1 cellular context compared by ENCODE assay signal in genomic region chr5:159091596-159091995, GRCh38.
TF ChIP-seq lines count a peak whose summit lies in the region.

No MANE protein-coding gene starts in this region.

TF ChIP-seq in GM12878, 131 proteins besides CTCF, POLR2A, EP300 and RAD21 (continued from another document):
- no peak for TF ChIP-seq MLLT1 (IDR thresholded peaks at IDR 0.05)
- TF ChIP-seq FOXK2 (IDR thresholded peaks at IDR 0.05), result no peak
- no peak for TF ChIP-seq CREB1 (IDR thresholded peaks at IDR 0.05; ENCODE audit: low read depth)
- no peak for TF ChIP-seq ESRRA (IDR thresholded peaks at IDR 0.05; ENCODE audit: low read length)
- TF ChIP-seq E4F1 (IDR thresholded peaks at IDR 0.05; ENCODE audit: borderline replicate concordance, partially characterized antibody), result no peak
- no peak for TF ChIP-seq ZNF217 (IDR thresholded peaks at IDR 0.05)
- no peak for TF ChIP-seq ZNF384 (IDR thresholded peaks at IDR 0.05; ENCODE audit: borderline replicate concordance, low read depth, low read length)
- TF ChIP-seq SMAD1 (IDR thresholded peaks at IDR 0.05; ENCODE audit: low read depth, partially characterized antibody), result no peak
- no peak for TF ChIP-seq IRF5 (IDR thresholded peaks at IDR 0.05; ENCODE audit: borderline replicate concordance)
- TF ChIP-seq RB1 (IDR thresholded peaks at IDR 0.05; ENCODE audit: borderline replicate concordance), result no peak
- no peak for TF ChIP-seq NFXL1 (IDR thresholded peaks at IDR 0.05; ENCODE audit: borderline replicate concordance)
- TF ChIP-seq IRF4 (IDR thresholded peaks at IDR 0.05; ENCODE audit: low read depth, low read length), result no peak
- TF ChIP-seq SIN3A (IDR thresholded peaks at IDR 0.05; ENCODE audit: low read depth, low read length), result no peak
- TF ChIP-seq HDAC2 (IDR thresholded peaks at IDR 0.05), result no peak
